In the genomic region with DNA sequence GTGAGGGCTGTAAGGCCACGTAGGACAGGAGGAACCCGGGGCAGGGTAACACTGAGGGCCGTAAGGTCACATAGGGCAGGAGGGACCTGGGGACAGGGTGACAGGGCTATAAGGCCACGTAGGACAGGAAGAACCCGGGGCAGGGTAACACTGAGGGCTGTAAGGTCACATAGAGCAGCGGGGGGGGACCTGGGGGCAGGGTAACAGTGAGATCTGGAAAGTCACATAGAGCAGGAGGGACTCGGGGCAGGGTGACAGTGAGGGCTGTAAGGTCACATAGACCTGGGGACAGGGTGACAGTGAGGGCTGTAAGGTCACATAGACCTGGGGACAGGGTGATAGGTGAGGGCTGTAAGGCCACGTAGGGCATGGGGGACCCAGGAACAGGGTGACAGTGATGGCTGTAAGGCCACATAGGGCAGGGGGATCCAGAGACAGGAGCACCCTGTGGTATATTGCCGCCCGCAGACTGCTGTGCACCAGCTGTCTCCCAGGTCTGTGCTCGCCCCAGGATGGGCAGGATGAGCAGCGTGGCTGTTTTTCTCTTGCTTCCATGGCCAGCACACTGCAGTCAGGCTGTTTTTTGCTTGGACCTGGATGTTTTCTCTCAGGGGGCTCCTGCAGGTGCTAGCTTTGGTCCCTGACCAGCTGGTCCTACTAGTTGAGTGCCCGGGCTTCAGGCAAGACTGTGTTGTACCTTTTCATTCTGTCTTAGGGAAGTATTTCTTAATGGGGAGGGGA, we compare ENCODE assay signal across 12 cellular contexts. TPM values are rescaled to one million over a fixed set of nuclear protein-coding genes. Genes with fewer than 3 reads are reported as not detected.
A peak's percentile ranks its signal among the peaks of the same experiment; 100 is the strongest.
DNase-seq lines count a peak whose midpoint lies in the region; ATAC-seq, FAIRE-seq and TF ChIP-seq lines count a peak whose summit lies in the region.
"Had no signal": no experiment of that assay in that cellular context is flagged by ENCODE, and none has a peak within 500 bp of the region (broad histone marks: within the 10 kb centered on the region; RNA-seq: fewer than 3 reads in every experiment).

No MANE protein-coding gene starts in this region.

- peaks cover 9 to 11% of the 10 kb centered on the region in 2 donors for H3K4me1 ChIP-seq in small intestine (ENCODE audit: control insufficient read depth in 2 of 2, insufficient read depth in 1 of 2, low read depth in 1 of 2, low read length in 1 of 2)

- H3K4me3 Mint-ChIP-seq in Calu3 (ENCODE audit: low read depth, unreplicated experiment) (no peak overlapping the region), immature natural killer cell (peak overlapping the region in 2 of 5 donors; percentile 1 to 55)
- no peak overlapping the region for H3K4me3 Mint-ChIP-seq in stimulated activated effector memory CD8-positive, alpha-beta T cell treated with anti-CD3 and anti-CD28 coated beads, Interleukin-12 subunit alpha, Interleukin-12 subunit beta, amount 100 ng/mL, for 72 hours
- H3K4me3 Mint-ChIP-seq: activated CD4-positive, alpha-beta T cell treated with anti-CD3 and anti-CD28 coated beads, Interleukin-2, amount 10 ng/mL, durations not matched to agents 24 days and 14 days had no signal

- H3K27ac ChIP-seq in RWPE1 (peak overlapping the region; percentile 33), small intestine (ENCODE audit: low read depth in 1 of 2, low read length in 1 of 2) (peak overlapping the region; percentile 24 to 73)

- DNase-seq in Calu3, result no peak
- DNase-seq in RWPE1 (ENCODE audit: low spot score), result no peak
- no peak for DNase-seq in immature natural killer cell
- no peak for DNase-seq in small intestine
- no peak for DNase-seq in stimulated activated effector memory CD8-positive, alpha-beta T cell treated with anti-CD3 and anti-CD28 coated beads, Interleukin-12 subunit alpha, Interleukin-12 subunit beta, amount 100 ng/mL, for 72 hours (ENCODE audit: low spot score in 2 of 2)
- no peak for DNase-seq in activated CD4-positive, alpha-beta T cell treated with anti-CD3 and anti-CD28 coated beads for 4 hours
- no peak for DNase-seq in D721Med (ENCODE audit: insufficient read length, low spot score)
- DNase-seq: activated CD4-positive, alpha-beta T cell treated with anti-CD3 and anti-CD28 coated beads, Interleukin-2, amount 10 ng/mL, durations not matched to agents 24 days and 14 days; activated gamma-delta T cell treated with Interleukin-2 at 50 U/mL for 16 hours; NCI-H2081 treated with DMSO at 0.1 percent for 48 hours had no signal

- peaks cover 19% of the 10 kb centered on the region for H3K36me3 Mint-ChIP-seq in Calu3 (ENCODE audit: insufficient read depth, unreplicated experiment)
- peaks cover 17 to 27% (median 18%) of the 10 kb centered on the region in 3 donors for H3K36me3 Mint-ChIP-seq in immature natural killer cell
- peaks cover 97% of the 10 kb centered on the region for H3K36me3 Mint-ChIP-seq in stimulated activated effector memory CD8-positive, alpha-beta T cell treated with anti-CD3 and anti-CD28 coated beads, Interleukin-12 subunit alpha, Interleukin-12 subunit beta, amount 100 ng/mL, for 72 hours

- no peaks in the 10 kb centered on the region for H3K27me3 ChIP-seq in small intestine (ENCODE audit: control insufficient read depth in 2 of 2, insufficient read depth in 2 of 2, low read length in 2 of 2)

- peak overlapping the region; percentile 26 for H3K27ac Mint-ChIP-seq in Calu3 (ENCODE audit: unreplicated experiment)
- peak overlapping the region; percentile 9 to 87 (median 78) for H3K27ac Mint-ChIP-seq in immature natural killer cell
- H3K27ac Mint-ChIP-seq in stimulated activated effector memory CD8-positive, alpha-beta T cell treated with anti-CD3 and anti-CD28 coated beads, Interleukin-12 subunit alpha, Interleukin-12 subunit beta, amount 100 ng/mL, for 72 hours, result no peak overlapping the region
- H3K27ac Mint-ChIP-seq: activated CD4-positive, alpha-beta T cell treated with anti-CD3 and anti-CD28 coated beads, Interleukin-2, amount 10 ng/mL, durations not matched to agents 24 days and 14 days had no signal

- no TSS peak for BruUV-seq in Calu3 (replicated peaks; lab: Mats Ljungman, UMichigan)

- H3K4me1 Mint-ChIP-seq in Calu3 (ENCODE audit: low read depth, unreplicated experiment), result peaks cover 55% of the 10 kb centered on the region
- peaks cover 33 to 37% of the 10 kb centered on the region in 2 donors for H3K4me1 Mint-ChIP-seq in immature natural killer cell
- peaks cover 38% of the 10 kb centered on the region for H3K4me1 Mint-ChIP-seq in stimulated activated effector memory CD8-positive, alpha-beta T cell treated with anti-CD3 and anti-CD28 coated beads, Interleukin-12 subunit alpha, Interleukin-12 subunit beta, amount 100 ng/mL, for 72 hours

- no peak overlapping the region for H3K4me3 ChIP-seq in small intestine (ENCODE audit: low read depth in 1 of 2, low read length in 2 of 2)

- no peak for ATAC-seq in stimulated activated effector memory CD8-positive, alpha-beta T cell treated with anti-CD3 and anti-CD28 coated beads, Interleukin-12 subunit alpha, Interleukin-12 subunit beta, amount 100 ng/mL, for 72 hours
- ATAC-seq in HG03175 (IDR thresholded peaks at IDR 0.05; ENCODE audit: unreplicated experiment), result no peak

- TF ChIP-seq CTCF in Calu3 (IDR thresholded peaks at IDR 0.05; ENCODE audit: unreplicated experiment) (no peak), RWPE1 (conservative IDR thresholded peaks at IDR 0.05; ENCODE audit: low read depth) (no peak), D721Med (IDR thresholded peaks at IDR 0.05; ENCODE audit: insufficient read depth, missing control alignments) (no peak)

- intact Hi-C loops in Calu3 (cut with micrococcal nuclease; ENCODE audit: unreplicated experiment), result loop anchor here (2.0 to 10.0 kb wide), 5 partner anchors 25 to 427 kb away; no protein-coding TSS in a partner anchor

- H3K9me3 Mint-ChIP-seq in Calu3 (ENCODE audit: low read depth, unreplicated experiment), result no peaks in the 10 kb centered on the region
- no peaks in the 10 kb centered on the region for H3K9me3 Mint-ChIP-seq in immature natural killer cell
- H3K9me3 Mint-ChIP-seq in stimulated activated effector memory CD8-positive, alpha-beta T cell treated with anti-CD3 and anti-CD28 coated beads, Interleukin-12 subunit alpha, Interleukin-12 subunit beta, amount 100 ng/mL, for 72 hours, result no peaks in the 10 kb centered on the region
- H3K9me3 Mint-ChIP-seq: activated CD4-positive, alpha-beta T cell treated with anti-CD3 and anti-CD28 coated beads, Interleukin-2, amount 10 ng/mL, durations not matched to agents 24 days and 14 days had no signal

- FAIRE-seq in small intestine (lab: Jason Lieb, UNC) (no peak), D721Med (lab: Jason Lieb, UNC) (no peak)
- FAIRE-seq: bronchial epithelial cell had no signal

- H3K27me3 Mint-ChIP-seq in Calu3 (ENCODE audit: unreplicated experiment) (no peaks in the 10 kb centered on the region), immature natural killer cell (ENCODE audit: low read depth in 3 of 3) (peaks cover 2 to 8% (median 4%) of the 10 kb centered on the region in 3 donors)
- H3K27me3 Mint-ChIP-seq: activated CD4-positive, alpha-beta T cell treated with anti-CD3 and anti-CD28 coated beads, Interleukin-2, amount 10 ng/mL, durations not matched to agents 24 days and 14 days had no signal

- POLR2A ChIA-PET in RWPE1 (lab: Yijun Ruan, JAX; ENCODE audit: low non-redundant PET), result no interaction called here

- no peaks in the 10 kb centered on the region for H3K9me3 ChIP-seq in small intestine (ENCODE audit: control insufficient read depth, low read depth)

- WGBS in small intestine, 3 donors, result 79 to 88% (median 87%) methylated on average over 13 of the region's 13 CpGs

- no peaks in the 10 kb centered on the region for H3K36me3 ChIP-seq in small intestine (ENCODE audit: control insufficient read depth in 2 of 2, insufficient read depth in 2 of 2, low read length in 2 of 2)

- CTCF ChIA-PET in Calu3 (lab: Charles Lee) (interaction anchor here (0.9 kb wide), 1 partner anchor 10 kb away, joined by 3 read pairs; no protein-coding TSS in a partner anchor), RWPE1 (lab: Yijun Ruan, JAX) (interaction anchor here (0.6 to 1.0 kb wide), 5 partner anchors 24 to 267 kb away, joined by 3 to 4 read pairs (median 4); no protein-coding TSS in a partner anchor)

RNA-seq across cellular contexts. Expression of a gene that starts 55.7 kb away (rescaled TPM):
- total RNA-seq in Calu3 (2022), result 14.2 and 15.0 TPM in 2 replicates
- 10 to 100 TPM; 45.4 to 56.5 (median 52.0) TPM for polyA plus RNA-seq in immature natural killer cell
- 1 to 10 TPM; 3.6 to 5.7 (median 5.1) TPM for polyA plus RNA-seq in small intestine

Comparison
In these comparisons a context has a peak if more than half of its experiments do, and no peak if none do; other contexts are left out.
1. RNA of a gene that starts 55.7 kb away (polyA plus RNA-seq): 45.4 to 56.5 TPM in immature natural killer cell; 3.6 to 5.7 TPM in small intestine; every median in the first group is over 4 times any median in the second.